8 cellular contexts compared by ENCODE assay signal in the genomic region with DNA sequence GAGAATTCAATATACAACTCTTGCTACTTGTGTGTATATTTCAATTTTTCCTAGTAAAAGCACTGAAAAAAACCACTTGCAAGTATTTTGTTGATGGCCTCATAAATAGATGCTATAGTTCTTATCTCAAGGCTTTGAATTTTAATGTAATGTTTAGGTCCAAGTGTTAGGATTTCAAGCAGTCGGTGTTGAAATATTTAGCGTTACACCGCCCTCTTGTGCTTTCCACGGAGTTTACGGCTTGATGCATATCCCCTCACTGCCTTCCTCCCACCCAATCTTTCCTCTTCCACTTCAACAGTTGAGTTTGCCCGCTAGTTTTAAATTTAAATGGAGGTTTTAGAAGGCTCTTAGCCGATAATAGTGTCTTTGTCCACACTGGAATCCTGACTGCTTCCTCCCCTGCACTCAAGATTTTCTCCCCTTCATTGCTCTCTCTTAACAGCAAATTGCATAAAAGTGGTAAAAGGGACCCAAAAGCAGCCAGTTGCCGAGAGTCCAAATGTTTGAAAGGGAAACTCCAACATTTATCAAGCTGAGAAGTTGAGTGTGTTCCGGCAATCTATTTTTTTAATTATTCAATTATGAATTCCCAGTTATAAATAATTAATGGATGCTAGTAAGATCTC. TPM values are rescaled to one million over a fixed set of nuclear protein-coding genes. Genes with fewer than 3 reads are reported as not detected.
DNase-seq lines count a peak whose midpoint lies in the region; ATAC-seq and TF ChIP-seq lines count a peak whose summit lies in the region.

No MANE protein-coding gene starts in this region.

- no peaks in the 10 kb centered on the region for H3K27me3 ChIP-seq in Loucy (ENCODE audit: insufficient read depth, low read length, poor library complexity, severe bottlenecking)

- H3K9me3 ChIP-seq in Loucy (ENCODE audit: insufficient read depth, low read depth, low read length) = no peaks in the 10 kb centered on the region

- no peak overlapping the region for H3K4me3 ChIP-seq in Loucy (ENCODE audit: low read length, poor library complexity, severe bottlenecking)

- no peak overlapping the region for H2AFZ ChIP-seq in Loucy (ENCODE audit: low read length)

- no peaks in the 10 kb centered on the region for H3K9me2 ChIP-seq in Loucy (replicated peaks; ENCODE audit: low read depth, low read length)

- peak; percentile 71 for TF ChIP-seq CTCF in Loucy (conservative IDR thresholded peaks at IDR 0.05; ENCODE audit: low read length)
- TF ChIP-seq CTCF in VCaP (conservative IDR thresholded peaks at IDR 0.05) = peak; percentile 70

- no peaks in the 10 kb centered on the region for H4K20me1 ChIP-seq in Loucy (ENCODE audit: insufficient read depth, low read length, poor library complexity, severe bottlenecking)

- H3K79me2 ChIP-seq in Loucy (ENCODE audit: insufficient read depth, low read length) = no peaks in the 10 kb centered on the region

- no peak overlapping the region for H3K4me2 ChIP-seq in Loucy (ENCODE audit: low read depth, low read length, poor library complexity, severe bottlenecking)

- H3K4me1 ChIP-seq in Loucy (ENCODE audit: insufficient read depth, low read length, poor library complexity, severe bottlenecking) = no peaks in the 10 kb centered on the region

- DNase-seq in NCI-H2196 (lab: John Stamatoyannopoulos, UW; ENCODE audit: unreplicated experiment) (peak; percentile 43), NCI-H2196 treated with DMSO at 0.1 percent for 48 hours (lab: John Stamatoyannopoulos, UW; ENCODE audit: unreplicated experiment) (no peak), left lobe of liver (ENCODE audit: low spot score) (no peak)
- DNase-seq in stimulated activated CD4-positive, alpha-beta T cell treated with anti-CD3 and anti-CD28 coated beads, Interleukin-2, amount 100 ng/mL, for 24 hours = no peak

- no peak overlapping the region for H3K9ac ChIP-seq in Loucy (ENCODE audit: low read depth, low read length, poor library complexity, severe bottlenecking)

- H3K36me3 ChIP-seq in Loucy (ENCODE audit: insufficient read depth, low read length) = no peaks in the 10 kb centered on the region

- ATAC-seq in left lobe of liver = peak; percentile 39
- no peak for ATAC-seq in HG03571 (IDR thresholded peaks at IDR 0.05; ENCODE audit: unreplicated experiment)
- ATAC-seq in GM18909 (IDR thresholded peaks at IDR 0.05; ENCODE audit: poor library complexity, unreplicated experiment) = no peak

- H3F3A ChIP-seq in Loucy (ENCODE audit: low read depth) = no peaks in the 10 kb centered on the region

- H3K27ac ChIP-seq in VCaP = no peak overlapping the region

RNA-seq across cellular contexts. Expression of a gene that starts 25.9 kb away (rescaled TPM):
- 68.0 TPM for total RNA-seq in left lobe of liver

RNA-seq across cellular contexts. Expression of a gene that starts 49.9 kb away (rescaled TPM):
- 4.1 TPM for total RNA-seq in left lobe of liver
